8 cellular contexts compared by ENCODE assay signal in genomic region chr1:44327679-44328491, GRCh38. TPM values are rescaled to one million over a fixed set of nuclear protein-coding genes. Genes with fewer than 3 reads are reported as not detected.
DNase-seq lines count a peak whose midpoint lies in the region; ATAC-seq and TF ChIP-seq lines count a peak whose summit lies in the region.

No MANE protein-coding gene starts in this region.

- 62 to 69% methylated on average over 5 to 8 of the region's 8 CpGs for WGBS in upper lobe of left lung, 2 donors

- no peak overlapping the region for H3K4me3 ChIP-seq in upper lobe of left lung

- peak overlapping the region in 1 of 4 donors; percentile 2 for H3K27ac ChIP-seq in upper lobe of left lung

- DNase-seq in Caki2 (ENCODE audit: low read depth) = peak; percentile 98
- peak; percentile 89 for DNase-seq in NCI-H146 (lab: John Stamatoyannopoulos, UW)
- DNase-seq in astrocyte of the hippocampus (ENCODE audit: low read depth, low spot score) = peak; percentile 100
- DNase-seq in iPS-NIHi11 (ENCODE audit: low spot score) = peak; percentile 66
- peak in 1 of 2 donors; percentile 79 for DNase-seq in upper lobe of left lung
- DNase-seq in GM13976 (ENCODE audit: low spot score) = no peak
- DNase-seq in GM13977 (ENCODE audit: low spot score) = no peak

- H3K9me3 ChIP-seq in upper lobe of left lung = no peaks in the 10 kb centered on the region

- H3K4me1 ChIP-seq in upper lobe of left lung = peaks cover 0 to 20% (median 5%) of the 10 kb centered on the region in 4 donors

- TF ChIP-seq EP300 in upper lobe of left lung (IDR thresholded peaks at IDR 0.05) = no peak

- H3K36me3 ChIP-seq in upper lobe of left lung = peaks cover 0 to 12% (median 2%) of the 10 kb centered on the region in 4 donors

- TF ChIP-seq POLR2A in upper lobe of left lung (IDR thresholded peaks at IDR 0.05) = no peak

- in situ Hi-C loops in Caki2 (cut with HindIII; ENCODE audit: low pct_unique_long_range_greater_than_20kb, low sequenced_read_pairs) (no loop called here), GM13976 (cut with MboI; ENCODE audit: low sequenced_read_pairs, unreplicated experiment) (no loop called here), GM13977 (cut with MboI; ENCODE audit: low pct_unique_long_range_greater_than_20kb, low sequenced_read_pairs, unreplicated experiment) (no loop called here)

- peak; percentile 89 to 95 for ATAC-seq in upper lobe of left lung (ENCODE audit: low FRiP score in 2 of 2)
- no peak for ATAC-seq in HG02610 (IDR thresholded peaks at IDR 0.05; ENCODE audit: unreplicated experiment)

- no peak for TF ChIP-seq CTCF in upper lobe of left lung (IDR thresholded peaks at IDR 0.05)
- TF ChIP-seq CTCF in GM13976 (IDR thresholded peaks at IDR 0.05; ENCODE audit: borderline replicate concordance, control extremely low read depth, extremely low read depth, insufficient read depth, missing control alignments) = no peak
- TF ChIP-seq CTCF in GM13977 (IDR thresholded peaks at IDR 0.05; ENCODE audit: extremely low read depth, insufficient read depth, missing control alignments) = no peak

- H3K27me3 ChIP-seq in upper lobe of left lung = no peaks in the 10 kb centered on the region

RNA-seq across cellular contexts. Expression of gene ERI3, which starts 27.2 kb away (rescaled TPM):
- total RNA-seq in Caki2 (2014; rRNA removed; shearing (Covaris generic); ENCODE audit: low replicate concordance) = 119 and 141 TPM in 2 replicates
- 10 to 100 TPM; 27.0 to 43.7 (median 39.3) TPM for total RNA-seq in upper lobe of left lung

Comparison
In these comparisons a context has a peak if more than half of its experiments do, and no peak if none do; other contexts are left out.
1. DNase-seq: peak in Caki2 (single experiment), NCI-H146 (single experiment), astrocyte of the hippocampus (single experiment) and iPS-NIHi11 (single experiment); none in GM13976 (single experiment) and GM13977 (single experiment).